ENCODE assay signal across 13 cellular contexts in the genomic region with DNA sequence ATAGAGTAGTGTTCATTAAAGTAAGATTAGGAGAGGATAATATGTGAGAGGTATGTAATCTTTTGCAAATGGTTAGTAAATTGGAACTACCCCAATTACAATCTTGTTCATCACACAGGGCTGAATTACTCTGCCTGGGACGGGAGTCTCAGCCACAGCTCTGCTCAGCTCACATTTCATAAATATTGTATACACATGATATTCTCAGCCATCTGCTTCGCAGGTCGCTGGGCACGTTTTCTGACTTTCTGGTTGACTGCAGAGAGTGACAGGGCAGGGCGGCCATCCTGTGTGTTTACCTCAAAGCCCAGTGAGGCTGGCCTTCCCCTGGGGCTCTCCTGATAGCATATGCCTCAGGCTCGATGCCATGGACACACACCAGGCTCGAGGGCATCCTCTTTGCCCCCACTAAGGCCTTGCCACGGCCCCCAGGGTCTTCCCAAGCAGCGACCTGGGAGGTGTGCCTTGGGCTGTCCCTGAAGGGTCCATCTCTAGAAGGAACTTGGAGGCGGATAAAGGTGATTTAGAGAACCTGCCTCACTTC.
"Had no signal": no experiment of that assay in that cellular context is flagged by ENCODE, and none has a peak within 500 bp of the region (broad histone marks: within the 10 kb centered on the region; RNA-seq: fewer than 3 reads in every experiment).

No MANE protein-coding gene starts in this region.

- DNase-seq: activated CD4-positive, alpha-beta T cell treated with anti-CD3 and anti-CD28 coated beads for 4 hours; activated CD8-positive, alpha-beta memory T cell treated with anti-CD3 and anti-CD28 coated beads, Interleukin-2, amount 50 U/mL, for 4 hours; activated CD8-positive, alpha-beta T cell treated with anti-CD3 and anti-CD28 coated beads for 36 hours; activated naive CD4-positive, alpha-beta T cell treated with Interleukin-2 at 50 U/mL for 16 hours; activated naive CD8-positive, alpha-beta T cell treated with anti-CD3 and anti-CD28 coated beads, Interleukin-2, amount 50 U/mL, for 24 hours; hypothalamus; naive B cell; nucleus accumbens; right lobe of liver; thyroid gland; uterus had no signal

- ATAC-seq: activated CD8-positive, alpha-beta T cell treated with anti-CD3 and anti-CD28 coated beads for 36 hours; activated naive CD8-positive, alpha-beta T cell treated with anti-CD3 and anti-CD28 coated beads, Interleukin-2, amount 50 U/mL, for 24 hours; esophagus mucosa; right lobe of liver; stimulated activated effector memory CD8-positive, alpha-beta T cell treated with anti-CD3 and anti-CD28 coated beads, Interleukin-12 subunit alpha, Interleukin-12 subunit beta, amount 100 ng/mL, for 72 hours had no signal
